ENCODE assay signal across 8 cellular contexts in the genomic region with DNA sequence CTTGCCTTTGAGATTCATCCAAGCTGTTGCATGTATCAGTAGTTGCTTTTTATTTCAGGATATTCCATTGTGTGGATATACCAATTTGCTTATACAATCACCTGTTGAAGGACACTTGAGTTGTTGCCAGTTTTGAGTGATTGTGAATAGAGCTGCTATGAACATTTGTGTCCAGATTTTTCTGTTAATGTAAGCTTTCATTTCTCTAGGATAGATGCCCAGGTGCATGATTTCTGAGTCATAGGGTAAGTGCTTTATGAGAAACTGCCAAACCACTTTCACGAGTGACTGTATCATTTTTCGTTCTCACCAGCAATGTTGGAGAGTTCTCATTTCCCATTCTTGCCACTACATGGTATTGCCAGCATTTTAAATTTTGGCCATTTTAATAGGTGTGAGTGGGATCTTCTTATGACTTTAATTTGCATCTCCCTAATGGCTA.
A peak's percentile ranks its signal among the peaks of the same experiment; 100 is the strongest.
DNase-seq lines count a peak whose midpoint lies in the region; ATAC-seq and TF ChIP-seq lines count a peak whose summit lies in the region.

No MANE protein-coding gene starts in this region.

- no peak overlapping the region for H3K18ac ChIP-seq in neuronal stem cell (ENCODE audit: low read length)

- H3K9ac ChIP-seq in fibroblast of lung (ENCODE audit: insufficient read depth, low read length) (no peak overlapping the region), neuronal stem cell (ENCODE audit: low read depth, low read length, poor library complexity) (no peak overlapping the region)

- no peak overlapping the region for H3K4ac ChIP-seq in neuronal stem cell (ENCODE audit: low read length)

- H3K4me2 ChIP-seq in fibroblast of lung (ENCODE audit: extremely low read depth, insufficient read depth, low read length): no peak overlapping the region
- H3K4me2 ChIP-seq in neuronal stem cell (ENCODE audit: insufficient read depth, low read length, poor library complexity, severe bottlenecking): no peak overlapping the region

- no peak overlapping the region for H4K8ac ChIP-seq in neuronal stem cell (ENCODE audit: low read depth, low read length)

- H3K79me2 ChIP-seq in fibroblast of lung (ENCODE audit: control insufficient read depth, insufficient read depth, low read length): no peaks in the 10 kb centered on the region

- H3K14ac ChIP-seq in neuronal stem cell (ENCODE audit: low read length): no peak overlapping the region

- no peak overlapping the region for H4K91ac ChIP-seq in neuronal stem cell (ENCODE audit: low read depth, low read length, poor library complexity)

- H3K4me3 ChIP-seq in HEK293 (ENCODE audit: low read depth, low read length): no peak overlapping the region
- peak overlapping the region in 1 of 4 experiments; percentile 5 for H3K4me3 ChIP-seq in fibroblast of lung (replicated peaks in 1 of 4; ENCODE audit: control extremely low read depth in 1 of 4, insufficient read depth in 1 of 4, low read depth in 3 of 4, low read length in 4 of 4)
- no peak overlapping the region for H3K4me3 ChIP-seq in neuronal stem cell (ENCODE audit: low read length in 2 of 2)

- H2BK120ac ChIP-seq in neuronal stem cell (ENCODE audit: low read depth, low read length): no peak overlapping the region

- no peak for TF ChIP-seq CTCF in HEK293 (tag by site-specific recombination; IDR thresholded peaks at IDR 0.05)
- TF ChIP-seq CTCF in fibroblast of lung (conservative IDR thresholded peaks at IDR 0.05 in 1 of 2, IDR thresholded peaks at IDR 0.05 in 1 of 2; ENCODE audit: low read depth in 1 of 2, low read length in 2 of 2): no peak

- CTCF ChIA-PET in HEK293 (lab: Yijun Ruan, JAX): interaction anchor here (0.6 to 1.6 kb wide), 3 partner anchors 13 to 145 kb away, joined by 3 to 4 read pairs (median 3); no protein-coding TSS in a partner anchor

- H2AFZ ChIP-seq in fibroblast of lung (ENCODE audit: low read length) (no peak overlapping the region), neuronal stem cell (ENCODE audit: low read length) (no peak overlapping the region)

- peak; percentile 74 for ATAC-seq in GM18519 (IDR thresholded peaks at IDR 0.05; ENCODE audit: low FRiP score, unreplicated experiment)

- no peak overlapping the region for H2BK5ac ChIP-seq in neuronal stem cell (ENCODE audit: low read length)

- H2BK12ac ChIP-seq in neuronal stem cell (ENCODE audit: low read length): no peak overlapping the region

- H3K79me1 ChIP-seq in neuronal stem cell (ENCODE audit: low read depth, low read length): no peaks in the 10 kb centered on the region

- H3K27ac ChIP-seq in HEK293 (ENCODE audit: extremely low read depth, low read depth, low read length) (no peak overlapping the region), fibroblast of lung (ENCODE audit: insufficient read depth, low read length) (no peak overlapping the region), neuronal stem cell (replicated peaks; ENCODE audit: low read length) (no peak overlapping the region)

- H4K20me1 ChIP-seq in fibroblast of lung (ENCODE audit: control insufficient read depth, extremely low read depth, insufficient read depth, low read length): no peaks in the 10 kb centered on the region

- no peaks in the 10 kb centered on the region for H3K9me3 ChIP-seq in HEK293 (ENCODE audit: control insufficient read depth, insufficient read depth, low read depth, low read length)
- no peaks in the 10 kb centered on the region for H3K9me3 ChIP-seq in fibroblast of lung (ENCODE audit: control insufficient read depth, insufficient read depth, low read depth, low read length)
- H3K9me3 ChIP-seq in neuronal stem cell (replicated peaks in 1 of 2; ENCODE audit: control insufficient read depth in 2 of 2, insufficient read depth in 1 of 2, low read depth in 1 of 2, low read length in 2 of 2): peaks cover 0 to 11% of the 10 kb centered on the region in 2 donors

- H3K36me3 ChIP-seq in HEK293 (ENCODE audit: control insufficient read depth in 2 of 2, insufficient read depth in 1 of 2, low read length in 2 of 2): no peaks in the 10 kb centered on the region
- no peaks in the 10 kb centered on the region for H3K36me3 ChIP-seq in fibroblast of lung (ENCODE audit: control insufficient read depth, insufficient read depth, low read length)
- no peaks in the 10 kb centered on the region for H3K36me3 ChIP-seq in neuronal stem cell (replicated peaks in 1 of 2; ENCODE audit: control insufficient read depth in 2 of 2, insufficient read depth in 2 of 2, low read length in 2 of 2)

- DNase-seq in NCI-H1105 treated with DMSO at 0.1 percent for 48 hours (lab: John Stamatoyannopoulos, UW): peak; percentile 92
- peak; percentile 47 to 87 for DNase-seq in fibroblast of lung (ENCODE audit: low read depth in 2 of 2)
- no peak for DNase-seq in germinal center (ENCODE audit: low spot score)
- no peak for DNase-seq in HuH-7 (ENCODE audit: low spot score)
- DNase-seq in activated CD4-positive, CD25-positive, alpha-beta regulatory T cell (lab: John Stamatoyannopoulos, UW): no peak
- DNase-seq in neuronal stem cell (ENCODE audit: low spot score): no peak

- POLR2A ChIA-PET in HEK293 (lab: Yijun Ruan, JAX): no interaction called here

- H3K4me1 ChIP-seq in HEK293 (ENCODE audit: control insufficient read depth, insufficient read depth, low read length) (no peaks in the 10 kb centered on the region), fibroblast of lung (ENCODE audit: control insufficient read depth, extremely low read depth, insufficient read depth, low read length) (no peaks in the 10 kb centered on the region), neuronal stem cell (ENCODE audit: control insufficient read depth in 2 of 2, insufficient read depth in 1 of 2, low read depth in 1 of 2, low read length in 2 of 2) (no peaks in the 10 kb centered on the region)

- no peaks in the 10 kb centered on the region for H3K27me3 ChIP-seq in fibroblast of lung (ENCODE audit: control insufficient read depth, insufficient read depth, low read length)
- no peaks in the 10 kb centered on the region for H3K27me3 ChIP-seq in neuronal stem cell (ENCODE audit: control insufficient read depth in 3 of 3, insufficient read depth in 3 of 3, low read depth in 1 of 3, low read length in 3 of 3)

- no peak overlapping the region for H2AK5ac ChIP-seq in neuronal stem cell (ENCODE audit: low read depth, low read length)

- H2BK15ac ChIP-seq in neuronal stem cell (ENCODE audit: low read length): no peak overlapping the region

- WGBS in neuronal stem cell (ENCODE audit: extremely low coverage in 2 of 2, insufficient read length in 2 of 2, insufficient replicate concordance in 1 of 2), 2 donors: no CpG with 5 or more reads among the region's 2 CpGs

- no peak overlapping the region for H3K23ac ChIP-seq in neuronal stem cell (ENCODE audit: low read depth, low read length, poor library complexity)

TF ChIP-seq in HEK293, 187 proteins besides CTCF, POLR2A, EP300 and RAD21:
- TF ChIP-seq, protein P1, sequence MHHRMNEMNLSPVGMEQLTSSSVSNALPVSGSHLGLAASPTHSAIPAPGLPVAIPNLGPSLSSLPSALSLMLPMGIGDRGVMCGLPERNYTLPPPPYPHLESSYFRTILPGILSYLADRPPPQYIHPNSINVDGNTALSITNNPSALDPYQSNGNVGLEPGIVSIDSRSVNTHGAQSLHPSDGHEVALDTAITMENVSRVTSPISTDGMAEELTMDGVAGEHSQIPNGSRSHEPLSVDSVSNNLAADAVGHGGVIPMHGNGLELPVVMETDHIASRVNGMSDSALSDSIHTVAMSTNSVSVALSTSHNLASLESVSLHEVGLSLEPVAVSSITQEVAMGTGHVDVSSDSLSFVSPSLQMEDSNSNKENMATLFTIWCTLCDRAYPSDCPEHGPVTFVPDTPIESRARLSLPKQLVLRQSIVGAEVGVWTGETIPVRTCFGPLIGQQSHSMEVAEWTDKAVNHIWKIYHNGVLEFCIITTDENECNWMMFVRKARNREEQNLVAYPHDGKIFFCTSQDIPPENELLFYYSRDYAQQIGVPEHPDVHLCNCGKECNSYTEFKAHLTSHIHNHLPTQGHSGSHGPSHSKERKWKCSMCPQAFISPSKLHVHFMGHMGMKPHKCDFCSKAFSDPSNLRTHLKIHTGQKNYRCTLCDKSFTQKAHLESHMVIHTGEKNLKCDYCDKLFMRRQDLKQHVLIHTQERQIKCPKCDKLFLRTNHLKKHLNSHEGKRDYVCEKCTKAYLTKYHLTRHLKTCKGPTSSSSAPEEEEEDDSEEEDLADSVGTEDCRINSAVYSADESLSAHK (tag by site-specific recombination; IDR thresholded peaks at IDR 0.05): peak; percentile 49; the same call in 1 of the 2 replicates
- TF ChIP-seq GFI1B (tag by site-specific recombination; IDR thresholded peaks at IDR 0.05): no peak
- no peak for TF ChIP-seq WT1 (tag by site-specific recombination; IDR thresholded peaks at IDR 0.05)
- TF ChIP-seq ZNF157 (tag by site-specific recombination; IDR thresholded peaks at IDR 0.05): no peak
- peak; percentile 72 for TF ChIP-seq SCRT2 (tag by site-specific recombination; IDR thresholded peaks at IDR 0.05)
- no peak for TF ChIP-seq ZNF341 (tag by site-specific recombination; IDR thresholded peaks at IDR 0.05; ENCODE audit: low read depth)
- TF ChIP-seq ZNF416 (tag by site-specific recombination; IDR thresholded peaks at IDR 0.05): no peak
- TF ChIP-seq, protein P2, sequence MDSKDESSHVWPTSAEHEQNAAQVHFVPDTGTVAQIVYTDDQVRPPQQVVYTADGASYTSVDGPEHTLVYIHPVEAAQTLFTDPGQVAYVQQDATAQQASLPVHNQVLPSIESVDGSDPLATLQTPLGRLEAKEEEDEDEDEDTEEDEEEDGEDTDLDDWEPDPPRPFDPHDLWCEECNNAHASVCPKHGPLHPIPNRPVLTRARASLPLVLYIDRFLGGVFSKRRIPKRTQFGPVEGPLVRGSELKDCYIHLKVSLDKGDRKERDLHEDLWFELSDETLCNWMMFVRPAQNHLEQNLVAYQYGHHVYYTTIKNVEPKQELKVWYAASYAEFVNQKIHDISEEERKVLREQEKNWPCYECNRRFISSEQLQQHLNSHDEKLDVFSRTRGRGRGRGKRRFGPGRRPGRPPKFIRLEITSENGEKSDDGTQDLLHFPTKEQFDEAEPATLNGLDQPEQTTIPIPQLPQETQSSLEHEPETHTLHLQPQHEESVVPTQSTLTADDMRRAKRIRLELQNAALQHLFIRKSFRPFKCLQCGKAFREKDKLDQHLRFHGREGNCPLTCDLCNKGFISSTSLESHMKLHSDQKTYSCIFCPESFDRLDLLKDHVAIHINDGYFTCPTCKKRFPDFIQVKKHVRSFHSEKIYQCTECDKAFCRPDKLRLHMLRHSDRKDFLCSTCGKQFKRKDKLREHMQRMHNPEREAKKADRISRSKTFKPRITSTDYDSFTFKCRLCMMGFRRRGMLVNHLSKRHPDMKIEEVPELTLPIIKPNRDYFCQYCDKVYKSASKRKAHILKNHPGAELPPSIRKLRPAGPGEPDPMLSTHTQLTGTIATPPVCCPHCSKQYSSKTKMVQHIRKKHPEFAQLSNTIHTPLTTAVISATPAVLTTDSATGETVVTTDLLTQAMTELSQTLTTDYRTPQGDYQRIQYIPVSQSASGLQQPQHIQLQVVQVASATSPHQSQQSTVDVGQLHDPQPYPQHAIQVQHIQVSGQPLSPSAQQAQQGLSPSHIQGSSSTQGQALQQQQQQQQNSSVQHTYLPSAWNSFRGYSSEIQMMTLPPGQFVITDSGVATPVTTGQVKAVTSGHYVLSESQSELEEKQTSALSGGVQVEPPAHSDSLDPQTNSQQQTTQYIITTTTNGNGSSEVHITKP (tag by site-specific recombination; IDR thresholded peaks at IDR 0.05): 0 out of 2 replicates have a peak, but pooled peaks have one; percentile 20

Comparison
In these comparisons a context has a peak if more than half of its experiments do, and no peak if none do; other contexts are left out.
1. DNase-seq: peak in NCI-H1105 treated with DMSO at 0.1 percent for 48 hours (single experiment) and fibroblast of lung (2 of 2); none in germinal center (single experiment), HuH-7 (single experiment), activated CD4-positive, CD25-positive, alpha-beta regulatory T cell (0 of 4) and neuronal stem cell (single experiment).